ENCODE assay signal across 19 cellular contexts in the genomic region with DNA sequence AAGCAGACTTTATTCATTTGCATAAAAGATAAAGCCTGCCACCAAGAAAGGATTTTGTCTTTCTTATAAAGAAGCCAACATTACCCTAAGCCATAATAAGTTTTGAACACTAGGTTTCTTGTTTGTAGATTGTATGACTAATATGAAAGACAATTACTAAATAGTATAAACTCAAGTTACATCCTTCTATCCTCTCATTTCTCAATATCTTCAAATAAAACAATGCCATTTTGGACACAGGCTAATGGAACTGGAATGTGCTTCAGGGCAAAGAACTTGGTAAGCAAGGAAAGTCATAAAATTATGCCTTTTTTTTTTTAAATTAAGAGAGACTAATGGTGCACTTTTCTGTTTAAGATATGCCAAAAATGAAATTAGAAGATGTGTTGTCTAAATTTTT.
DNase-seq lines count a peak whose midpoint lies in the region; TF ChIP-seq lines count a peak whose summit lies in the region.
"Had no signal": no experiment of that assay in that cellular context is flagged by ENCODE, and none has a peak within 500 bp of the region (broad histone marks: within the 10 kb centered on the region; RNA-seq: fewer than 3 reads in every experiment).

No MANE protein-coding gene starts in this region.

- H3K4me3 ChIP-seq in skeletal muscle satellite cell (ENCODE audit: low read length) (no peak overlapping the region), thyroid gland (replicated peaks in 1 of 3) (no peak overlapping the region)
- H3K4me3 ChIP-seq: heart left ventricle, psoas muscle, tibial artery had no signal

- peak overlapping the region; percentile 49 for H3K9ac ChIP-seq in skeletal muscle satellite cell (ENCODE audit: low read depth, low read length)

- no peaks in the 10 kb centered on the region for H3K9me3 ChIP-seq in skeletal muscle satellite cell (replicated peaks; ENCODE audit: low read length)
- no peaks in the 10 kb centered on the region for H3K9me3 ChIP-seq in thyroid gland
- H3K9me3 ChIP-seq: heart left ventricle, psoas muscle, tibial artery had no signal

- H3K4me1 ChIP-seq in skeletal muscle satellite cell (ENCODE audit: control insufficient read depth, insufficient read depth, low read length) = peaks cover 61% of the 10 kb centered on the region
- no peaks in the 10 kb centered on the region for H3K4me1 ChIP-seq in thyroid gland
- H3K4me1 ChIP-seq: heart left ventricle, psoas muscle, tibial artery had no signal

- in situ Hi-C loops in GM13976 (cut with MboI; ENCODE audit: low sequenced_read_pairs, unreplicated experiment) = no loop called here

- H3K36me3 ChIP-seq in skeletal muscle satellite cell (ENCODE audit: insufficient read depth, low read length) (no peaks in the 10 kb centered on the region), thyroid gland (no peaks in the 10 kb centered on the region)
- H3K36me3 ChIP-seq: heart left ventricle, tibial artery had no signal

- intact Hi-C loops in thyroid gland (cut with DNase I) = no loop called here

- DNase-seq in GM04504 (ENCODE audit: low read depth) (peak; percentile 84), RPMI7951 (ENCODE audit: low read depth) (peak; percentile 77), fibroblast of gingiva (ENCODE audit: low read depth) (peak; percentile 88), GM13976 (ENCODE audit: low spot score) (no peak), thyroid gland (no peak), NCI-H2227 (lab: John Stamatoyannopoulos, UW; ENCODE audit: unreplicated experiment) (no peak)
- DNase-seq: activated CD4-positive, CD25-positive, alpha-beta regulatory T cell; activated naive CD4-positive, alpha-beta T cell; CD8-positive, alpha-beta memory T cell; effector CD8-positive, alpha-beta T cell; heart left ventricle; left colon; NCI-H1105; NCI-H345; psoas muscle; stimulated activated CD8-positive, alpha-beta memory T cell treated with anti-CD3 and anti-CD28 coated beads, Interleukin-4, amount 100 ng/mL, for 48 hours; T-cell; tibial artery had no signal

- no peak for TF ChIP-seq POLR2A in thyroid gland (IDR thresholded peaks at IDR 0.05)

- H3K27ac ChIP-seq in thyroid gland = no peak overlapping the region
- H3K27ac ChIP-seq: heart left ventricle, psoas muscle, tibial artery had no signal

- peak overlapping the region; percentile 32 for H3K4me2 ChIP-seq in skeletal muscle satellite cell (ENCODE audit: low read length)

- no peaks in the 10 kb centered on the region for H3K27me3 ChIP-seq in skeletal muscle satellite cell (ENCODE audit: control insufficient read depth, insufficient read depth, low read length)
- no peaks in the 10 kb centered on the region for H3K27me3 ChIP-seq in thyroid gland
- H3K27me3 ChIP-seq: heart left ventricle had no signal

- TF ChIP-seq CTCF in GM13976 (IDR thresholded peaks at IDR 0.05; ENCODE audit: borderline replicate concordance, control extremely low read depth, extremely low read depth, insufficient read depth, missing control alignments) (no peak), thyroid gland (IDR thresholded peaks at IDR 0.05) (no peak)

Comparison
In these comparisons a context has a peak if more than half of its experiments do, and no peak if none do; other contexts are left out.
1. DNase-seq: peak in GM04504 (single experiment), RPMI7951 (single experiment) and fibroblast of gingiva (single experiment); none in GM13976 (single experiment), thyroid gland (0 of 2) and NCI-H2227 (single experiment).